In the genomic region with DNA sequence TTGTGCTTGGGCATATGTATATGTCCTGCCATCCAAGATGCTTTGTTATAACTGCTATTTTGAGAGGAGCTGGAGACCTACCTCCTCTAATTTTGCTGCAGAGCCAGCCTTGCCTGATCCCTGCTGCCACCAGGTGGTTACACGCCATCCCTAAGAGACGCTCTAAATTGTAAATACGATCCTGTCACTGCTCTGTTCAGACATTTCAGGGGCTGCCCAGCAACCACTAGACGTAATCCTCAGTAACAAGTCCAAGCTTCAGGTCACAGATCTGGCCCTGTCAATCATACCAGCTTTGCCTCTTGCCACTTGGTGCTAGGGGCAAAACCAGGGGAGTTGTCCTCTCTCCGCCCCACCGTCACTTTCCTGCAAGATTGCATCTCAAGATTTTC, we compare ENCODE assay signal across 8 cellular contexts. TPM values are rescaled to one million over a fixed set of nuclear protein-coding genes. Genes with fewer than 3 reads are reported as not detected.
DNase-seq lines count a peak whose midpoint lies in the region; ATAC-seq, FAIRE-seq and TF ChIP-seq lines count a peak whose summit lies in the region.

No MANE protein-coding gene starts in this region.

- BruUV-seq in GM12878 (replicated peaks; lab: Mats Ljungman, UMichigan), result no TSS peak

- H3K4me3 ChIP-seq in GM12878, result no peak overlapping the region

- peak; percentile 78 for TF ChIP-seq RAD21 in GM12878 (IDR thresholded peaks at IDR 0.05; ENCODE audit: insufficient read depth, low read depth, low read length)

- 0 out of 2 replicates have a peak, but pooled peaks cover 3% of the 10 kb centered on the region for H3K4me1 ChIP-seq in GM12878 (ENCODE audit: control insufficient read depth, insufficient read depth, low read length)

- no peaks in the 10 kb centered on the region for H3K9me3 ChIP-seq in GM12878 (replicated peaks; ENCODE audit: control insufficient read depth, insufficient read depth, low read length)

- RAD21 ChIA-PET in GM12878 (lab: Charles Lee; ENCODE audit: unreplicated experiment), result interaction anchor here (0.6 to 7.8 kb wide), 3 partner anchors 22 to 1041 kb away, joined by 3 to 305 read pairs (median 4); no protein-coding TSS in a partner anchor

- no peaks in the 10 kb centered on the region for H3K27me3 ChIP-seq in GM12878 (replicated peaks in 1 of 2; ENCODE audit: control insufficient read depth in 2 of 2, insufficient read depth in 2 of 2, low read length in 1 of 2)

- no peaks in the 10 kb centered on the region for H3K36me3 ChIP-seq in GM12878 (ENCODE audit: control insufficient read depth in 2 of 2, insufficient read depth in 2 of 2, low read length in 1 of 2)

- in situ Hi-C loops in GM12878 (cut with MboI), result loop anchor here (5.0 kb wide), 1 partner anchor 140 kb away; no protein-coding TSS in a partner anchor

- H3K27ac ChIP-seq in GM12878 (ENCODE audit: control insufficient read depth, insufficient read depth), result no peak overlapping the region

- H4K20me1 ChIP-seq in GM12878 (ENCODE audit: control insufficient read depth, insufficient read depth), result no peaks in the 10 kb centered on the region

- no peak overlapping the region for H3K4me2 ChIP-seq in GM12878 (ENCODE audit: control insufficient read depth, insufficient read depth)

- DNase-seq in DMS79 (lab: John Stamatoyannopoulos, UW) (peak; percentile 39), HuH-7 (ENCODE audit: low spot score) (peak; percentile 41), NCI-H82 (lab: John Stamatoyannopoulos, UW) (peak; percentile 90), GM12878 (ENCODE audit: low read depth, low spot score) (no peak), kidney tubule cell (ENCODE audit: low spot score) (peak; percentile 75), dedifferentiated amniotic fluid mesenchymal stem cell (ENCODE audit: extremely low spot score) (no peak), NOMO-1 treated with dmso at 0.1 percent for 144 hours (lab: John Stamatoyannopoulos, UW; ENCODE audit: unreplicated experiment) (no peak)

- peak; percentile 76 for ATAC-seq in GM19467 (IDR thresholded peaks at IDR 0.05; ENCODE audit: unreplicated experiment)
- peak; percentile 69 for ATAC-seq in GM12878

- no peaks in the 10 kb centered on the region for H3K79me2 ChIP-seq in GM12878 (ENCODE audit: control insufficient read depth, insufficient read depth, low read length)

- CTCF ChIA-PET in GM12878 (lab: Yijun Ruan, JAX), result interaction anchor here (0.6 to 18.3 kb wide), 14 partner anchors 9 to 531 kb away, joined by 3 to 734 read pairs (median 6); a partner anchor contains a TSS

- TF ChIP-seq CTCF in GM12878 (IDR thresholded peaks at IDR 0.05 in 2 of 3, conservative IDR thresholded peaks at IDR 0.05 in 1 of 3; ENCODE audit: control insufficient read depth in 2 of 3, extremely low read depth in 1 of 3, insufficient read depth in 1 of 3, low read depth in 3 of 3, low read length in 3 of 3), result peak; percentile 51 to 62 (median 53); a peak in 5 of 6 replicates

- POLR2A ChIA-PET in GM12878 (lab: Charles Lee), result interaction anchor here (0.6 to 1.4 kb wide), 2 partner anchors 13 to 146 kb away, joined by 3 read pairs; no protein-coding TSS in a partner anchor

- FAIRE-seq in GM12878 (lab: Jason Lieb, UNC), result peak; percentile 44

- no peak overlapping the region for H3K9ac ChIP-seq in GM12878 (ENCODE audit: control insufficient read depth, insufficient read depth, low read length)

- 33% methylated on average over 6 of the region's 6 CpGs for WGBS in GM12878 (ENCODE audit: insufficient coverage, insufficient replicate concordance, low lambda C conversion rate, missing lambda C conversion rate)

- intact Hi-C loops in GM12878 (cut with micrococcal nuclease; ENCODE audit: unreplicated experiment), result loop anchor here (5.0 kb wide), 1 partner anchor 80 kb away; a partner anchor contains a TSS

- no peak for TF ChIP-seq EP300 in GM12878 (IDR thresholded peaks at IDR 0.05; ENCODE audit: borderline replicate concordance in 1 of 2, control insufficient read depth in 1 of 2, low read depth in 2 of 2, low read length in 2 of 2)

- no peak overlapping the region for H2AFZ ChIP-seq in GM12878 (ENCODE audit: control insufficient read depth, low read depth, low read length)

- SMC1A ChIA-PET in GM12878 (lab: Charles Lee; ENCODE audit: uncharacterized antibody, unreplicated experiment), result interaction anchor here (0.8 to 10.4 kb wide), 6 partner anchors 28 to 162 kb away, joined by 3 to 384 read pairs (median 6); a partner anchor contains a TSS

- TF ChIP-seq POLR2A in GM12878 (IDR thresholded peaks at IDR 0.05; ENCODE audit: low read depth, low read length), result no peak

TF ChIP-seq in GM12878, 131 proteins besides CTCF, POLR2A, EP300 and RAD21 (continues in another document):
- TF ChIP-seq ZNF24 (IDR thresholded peaks at IDR 0.05) (no peak), HDGF (IDR thresholded peaks at IDR 0.05) (no peak), ZZZ3 (IDR thresholded peaks at IDR 0.05; ENCODE audit: control insufficient read depth, insufficient read length, low read depth) (no peak), SMC3 (IDR thresholded peaks at IDR 0.05; ENCODE audit: borderline replicate concordance, low read length) (peak; percentile 83), YY1 (IDR thresholded peaks at IDR 0.05; ENCODE audit: low read depth, low read length) (0 out of 2 replicates have a peak, but pooled peaks have one; percentile 33)
- TF ChIP-seq, protein P1, sequence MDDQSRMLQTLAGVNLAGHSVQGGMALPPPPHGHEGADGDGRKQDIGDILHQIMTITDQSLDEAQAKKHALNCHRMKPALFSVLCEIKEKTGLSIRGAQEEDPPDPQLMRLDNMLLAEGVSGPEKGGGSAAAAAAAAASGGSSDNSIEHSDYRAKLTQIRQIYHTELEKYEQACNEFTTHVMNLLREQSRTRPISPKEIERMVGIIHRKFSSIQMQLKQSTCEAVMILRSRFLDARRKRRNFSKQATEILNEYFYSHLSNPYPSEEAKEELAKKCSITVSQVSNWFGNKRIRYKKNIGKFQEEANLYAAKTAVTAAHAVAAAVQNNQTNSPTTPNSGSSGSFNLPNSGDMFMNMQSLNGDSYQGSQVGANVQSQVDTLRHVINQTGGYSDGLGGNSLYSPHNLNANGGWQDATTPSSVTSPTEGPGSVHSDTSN (IDR thresholded peaks at IDR 0.05; ENCODE audit: insufficient replicate concordance, low read depth, low read length), result peak; percentile 70

RNA-seq across cellular contexts. Expression of a gene that starts 32.9 kb away (rescaled TPM):
- 0.27 and 0.31 TPM in 2 replicates for total RNA-seq in GM12878 (2013; cell fraction: nucleolus; rRNA removed)
- total RNA-seq in GM12878 (2014; rRNA removed) (0.22 and 0.23 TPM in 2 replicates), GM12878 (2014; rRNA removed; fragmentation: Illumina TruSeq; extraction: Trizol) (0.13 and 0.14 TPM in 2 replicates), GM12878 (2021) (0.21 and 0.88 TPM in 2 replicates)
- 0.12 TPM for polyA plus RNA-seq in GM12878 (2011; ENCODE audit: low read depth)
- polyA plus RNA-seq in GM12878 (2011; rRNA removed) (0.10 TPM in 1 of 2 replicates, not detected in the other), GM12878 (2014; fragmentation: Illumina TruSeq; extraction: Trizol) (0.12 and 0.25 TPM in 2 replicates), GM12878 (2014; fragmentation: Nextera tagmentation; extraction: Ambion mirVana) (under 1 TPM in 1 of 2 experiments, not detected in 1; 0.09 TPM), GM12878 (2014; rRNA removed) (0.14 and 0.27 TPM in 2 replicates), GM12878 (2016; fragmentation: Nextera tagmentation; extraction: Ambion mirVana) (under 1 TPM; 0.21 to 0.24 TPM)
- 0.03 TPM in 1 of 2 replicates, not detected in the other for polyA plus RNA-seq in GM12878 (2011; cell fraction: cytosol; rRNA removed)
- polyA plus RNA-seq in GM12878 (2011; cell fraction: nucleus; rRNA removed), result 0.06 and 0.07 TPM in 2 replicates
- polyA plus RNA-seq in GM12878 (2012), result 0.22 and 0.39 TPM in 2 replicates
- not detected in 2 replicates for polyA minus RNA-seq in GM12878 (2011; rRNA and poly(A)+ RNA removed)
- not detected in 2 replicates for polyA minus RNA-seq in GM12878 (2011; cell fraction: cytosol; rRNA and poly(A)+ RNA removed)
- polyA minus RNA-seq in GM12878 (2011; cell fraction: nucleus; rRNA and poly(A)+ RNA removed), result not detected in 2 replicates

RNA-seq across cellular contexts. Expression of a gene that starts 36.6 kb away (rescaled TPM):
- 0.19 and 0.24 TPM in 2 replicates for total RNA-seq in GM12878 (2013; cell fraction: nucleolus; rRNA removed)
- under 0.01 TPM in 1 of 2 replicates, not detected in the other for total RNA-seq in GM12878 (2014; rRNA removed)
- not detected in 2 replicates for total RNA-seq in GM12878 (2014; rRNA removed; fragmentation: Illumina TruSeq; extraction: Trizol)
- 0.08 TPM in 2 replicates for total RNA-seq in GM12878 (2021)
- polyA plus RNA-seq in GM12878 (2011; ENCODE audit: low read depth), result not detected
- not detected in 2 replicates for polyA plus RNA-seq in GM12878 (2011; rRNA removed)
- 0.01 TPM in 1 of 2 replicates, not detected in the other for polyA plus RNA-seq in GM12878 (2011; cell fraction: cytosol; rRNA removed)
- polyA plus RNA-seq in GM12878 (2011; cell fraction: nucleus; rRNA removed), result not detected in 2 replicates
- not detected in 2 replicates for polyA plus RNA-seq in GM12878 (2012)
- polyA plus RNA-seq in GM12878 (2014; fragmentation: Illumina TruSeq; extraction: Trizol), result 0.03 TPM in 1 of 2 replicates, not detected in the other
- polyA plus RNA-seq in GM12878 (2014; fragmentation: Nextera tagmentation; extraction: Ambion mirVana), result not detected
- polyA plus RNA-seq in GM12878 (2014; rRNA removed), result 0.01 TPM in 1 of 2 replicates, not detected in the other
- polyA plus RNA-seq in GM12878 (2016; fragmentation: Nextera tagmentation; extraction: Ambion mirVana), result not detected
- not detected in 2 replicates for polyA minus RNA-seq in GM12878 (2011; rRNA and poly(A)+ RNA removed)
- polyA minus RNA-seq in GM12878 (2011; cell fraction: cytosol; rRNA and poly(A)+ RNA removed), result not detected in 2 replicates
- not detected in 2 replicates for polyA minus RNA-seq in GM12878 (2011; cell fraction: nucleus; rRNA and poly(A)+ RNA removed)

Comparison
In these comparisons a context has a peak if more than half of its experiments do, and no peak if none do; other contexts are left out.
1. DNase-seq: peak in DMS79 (single experiment), HuH-7 (single experiment), NCI-H82 (single experiment) and kidney tubule cell (single experiment); none in GM12878 (single experiment), dedifferentiated amniotic fluid mesenchymal stem cell (single experiment) and NOMO-1 treated with dmso at 0.1 percent for 144 hours (single experiment).